27 cellular contexts compared by ENCODE assay signal in genomic region chr6:45591816-45592359, GRCh38.
DNase-seq lines count a peak whose midpoint lies in the region; ATAC-seq, FAIRE-seq and TF ChIP-seq lines count a peak whose summit lies in the region.
"Had no signal": no experiment of that assay in that cellular context is flagged by ENCODE, and none has a peak within 500 bp of the region (broad histone marks: within the 10 kb centered on the region; RNA-seq: fewer than 3 reads in every experiment).

No MANE protein-coding gene starts in this region.

- DNase-seq in activated T-cell treated with anti-CD3 and anti-CD28 coated beads, Interleukin-2, amount 50 U/mL, for 72 hours = no peak
- no peak for DNase-seq in activated T-cell treated with anti-CD3 and anti-CD28 coated beads for 4 hours
- peak; percentile 69 for DNase-seq in M059J (ENCODE audit: low read depth)
- no peak for DNase-seq in K562 (ENCODE audit: extremely low read depth in 1 of 4, low spot score in 3 of 4)
- no peak for DNase-seq in nephron progenitor cell
- DNase-seq in SK-N-DZ (ENCODE audit: low spot score) = no peak
- DNase-seq in cortex of kidney (lab: John Stamatoyannopoulos, UW) = no peak
- DNase-seq in inferior parietal cortex (ENCODE audit: extremely low spot score) = no peak
- DNase-seq: activated effector memory CD4-positive, alpha-beta T cell treated with anti-CD3 and anti-CD28 coated beads, Interleukin-2, amount 50 U/mL, for 16 hours; amygdala; DMS153; foreskin melanocyte; GDM1; GOT3; hypothalamus; kidney; naive B cell; NCI-H1694; NCI-H2227 treated with DMSO at 0.1 percent for 48 hours; NCI-H774; pancreas; right lobe of liver had no signal

- no peak overlapping the region for H3K4me2 ChIP-seq in K562 (ENCODE audit: insufficient read depth, low read length)

- H3K9me1 ChIP-seq in K562 (ENCODE audit: control insufficient read depth, insufficient read depth, low read length) = no peaks in the 10 kb centered on the region

- H3K4me1 ChIP-seq in K562 (replicated peaks in 1 of 2; ENCODE audit: control insufficient read depth in 2 of 2, insufficient read depth in 2 of 2, low read length in 2 of 2) = no peaks in the 10 kb centered on the region
- H3K4me1 ChIP-seq: pancreas, right lobe of liver had no signal

- no peaks in the 10 kb centered on the region for H3K27me3 Mint-ChIP-seq in activated T-cell treated with anti-CD3 and anti-CD28 coated beads, Interleukin-2, amount 50 U/mL, for 72 hours (ENCODE audit: low read depth)
- H3K27me3 Mint-ChIP-seq in nephron progenitor cell (ENCODE audit: low read depth, poor library complexity) = peaks cover 11% of the 10 kb centered on the region
- H3K27me3 Mint-ChIP-seq: naive B cell had no signal

- H3K4me3 ChIP-seq in K562 = no peak overlapping the region
- H3K4me3 ChIP-seq: cardiac muscle cell, pancreas, right lobe of liver, thoracic aorta had no signal

- FAIRE-seq in K562 (lab: Jason Lieb, UNC) = no peak
- FAIRE-seq: GM19239, kidney, pancreas had no signal

- peak overlapping the region; percentile 58 for H3K27ac Mint-ChIP-seq in activated T-cell treated with anti-CD3 and anti-CD28 coated beads, Interleukin-2, amount 50 U/mL, for 72 hours
- H3K27ac Mint-ChIP-seq in nephron progenitor cell = peak overlapping the region; percentile 90
- H3K27ac Mint-ChIP-seq: naive B cell, WTC11 had no signal

- H2AFZ ChIP-seq in K562 (ENCODE audit: low read depth, low read length) = no peak overlapping the region

- TF ChIP-seq RAD21 in K562 (CRISPR knock-in tag; conservative IDR thresholded peaks at IDR 0.05 in 1 of 2, IDR thresholded peaks at IDR 0.05 in 1 of 2) = no peak

- in situ Hi-C loops in K562 (cut with MboI) = no loop called here

- no peak overlapping the region for H3K9ac ChIP-seq in K562 (ENCODE audit: insufficient read depth in 1 of 2, low read depth in 2 of 2, low read length in 2 of 2)

- H4K20me1 ChIP-seq in K562 (replicated peaks; ENCODE audit: control insufficient read depth, insufficient read depth, low read length) = no peaks in the 10 kb centered on the region

- no peaks in the 10 kb centered on the region for H3K9me3 ChIP-seq in K562 (replicated peaks; ENCODE audit: control insufficient read depth, insufficient read depth, low read depth, low read length)
- H3K9me3 ChIP-seq: pancreas, right lobe of liver, thoracic aorta had no signal

- H3K36me3 Mint-ChIP-seq in activated T-cell treated with anti-CD3 and anti-CD28 coated beads, Interleukin-2, amount 50 U/mL, for 72 hours (ENCODE audit: insufficient read depth in 2 of 2) = no peaks in the 10 kb centered on the region
- H3K36me3 Mint-ChIP-seq in nephron progenitor cell (ENCODE audit: low read depth) = no peaks in the 10 kb centered on the region
- H3K36me3 Mint-ChIP-seq: naive B cell, WTC11 had no signal

- no peaks in the 10 kb centered on the region for H3K36me3 ChIP-seq in K562 (ENCODE audit: control insufficient read depth, insufficient read depth, low read length)
- H3K36me3 ChIP-seq: cardiac muscle cell, pancreas, right lobe of liver, thoracic aorta had no signal

- H3K27me3 ChIP-seq in K562 (ENCODE audit: control insufficient read depth in 2 of 2, insufficient read depth in 2 of 2, low read length in 2 of 2) = peaks cover 8 to 10% of the 10 kb centered on the region in 2 experiments; a peak in 4 of 5 replicates
- H3K27me3 ChIP-seq: cardiac muscle cell, pancreas, right lobe of liver had no signal

- H3K9me3 Mint-ChIP-seq in activated T-cell treated with anti-CD3 and anti-CD28 coated beads, Interleukin-2, amount 50 U/mL, for 72 hours = no peaks in the 10 kb centered on the region
- H3K9me3 Mint-ChIP-seq in nephron progenitor cell = no peaks in the 10 kb centered on the region
- H3K9me3 Mint-ChIP-seq: naive B cell, WTC11 had no signal

- CTCF ChIA-PET in K562 (lab: Yijun Ruan, JAX; ENCODE audit: low intra/inter-chr PET ratio) = no interaction called here

- BruUV-seq in K562 (replicated peaks; lab: Mats Ljungman, UMichigan) = no TSS peak

- TF ChIP-seq CTCF in K562 (IDR thresholded peaks at IDR 0.05 in 2 of 3, conservative IDR thresholded peaks at IDR 0.05 in 1 of 3; ENCODE audit: insufficient read depth in 2 of 3, low read depth in 1 of 3, low read length in 3 of 3) (no peak), nephron progenitor cell (IDR thresholded peaks at IDR 0.05) (no peak)

- no peak for TF ChIP-seq POLR2A in K562 (conservative IDR thresholded peaks at IDR 0.05)

- 1% methylated on average over 7 of the region's 7 CpGs for WGBS in K562 (ENCODE audit: insufficient coverage, low coverage, missing lambda C conversion rate)

- H3K4me1 Mint-ChIP-seq in activated T-cell treated with anti-CD3 and anti-CD28 coated beads, Interleukin-2, amount 50 U/mL, for 72 hours (ENCODE audit: low read depth) = peaks cover 96% of the 10 kb centered on the region
- H3K4me1 Mint-ChIP-seq in nephron progenitor cell = peaks cover 84% of the 10 kb centered on the region

- TF ChIP-seq EP300 in K562 (IDR thresholded peaks at IDR 0.05; ENCODE audit: low read length) = no peak

- POLR2A ChIA-PET in K562 (lab: Yijun Ruan, JAX) = interaction anchor here (1.1 kb wide), 1 partner anchor 11 kb away, joined by 4 read pairs; no protein-coding TSS in a partner anchor

- no peak for ATAC-seq in activated T-cell treated with anti-CD3 and anti-CD28 coated beads, Interleukin-2, amount 50 U/mL, for 72 hours (replicated peaks in 1 of 2)
- no peak for ATAC-seq in K562
- ATAC-seq: right lobe of liver, WTC11 had no signal

- peak overlapping the region; percentile 35 to 57 for H3K4me3 Mint-ChIP-seq in activated T-cell treated with anti-CD3 and anti-CD28 coated beads, Interleukin-2, amount 50 U/mL, for 72 hours
- peak overlapping the region; percentile 63 for H3K4me3 Mint-ChIP-seq in nephron progenitor cell
- H3K4me3 Mint-ChIP-seq: naive B cell, WTC11 had no signal

- intact Hi-C loops in K562 (cut with micrococcal nuclease) = no loop called here

- H3K79me2 ChIP-seq in K562 (ENCODE audit: control insufficient read depth, insufficient read depth, low read length) = no peaks in the 10 kb centered on the region

- H3K27ac ChIP-seq in K562 (ENCODE audit: extremely low read depth, low read depth, low read length) = no peak overlapping the region
- H3K27ac ChIP-seq: C4-2B, cardiac muscle cell, right lobe of liver, thoracic aorta had no signal

TF ChIP-seq in K562, 482 proteins besides CTCF, POLR2A, EP300 and RAD21:
- TF ChIP-seq ZNF408 (CRISPR knock-in tag; IDR thresholded peaks at IDR 0.05; ENCODE audit: low read depth) = no peak
- TF ChIP-seq EGR1 (conservative IDR thresholded peaks at IDR 0.05) = 0 out of 2 replicates have a peak, but pooled peaks have one; percentile 4
- no peak for TF ChIP-seq RNF219 (CRISPR knock-in tag; IDR thresholded peaks at IDR 0.05)
- no peak for TF ChIP-seq ZNF316 (IDR thresholded peaks at IDR 0.05)
- no peak for TF ChIP-seq HMG20B (CRISPR knock-in tag; IDR thresholded peaks at IDR 0.05)
- TF ChIP-seq DACH1 (IDR thresholded peaks at IDR 0.05; ENCODE audit: partially characterized antibody) = no peak
- no peak for TF ChIP-seq CC2D1A (IDR thresholded peaks at IDR 0.05)
